18 cellular contexts compared by ENCODE assay signal in the genomic region with DNA sequence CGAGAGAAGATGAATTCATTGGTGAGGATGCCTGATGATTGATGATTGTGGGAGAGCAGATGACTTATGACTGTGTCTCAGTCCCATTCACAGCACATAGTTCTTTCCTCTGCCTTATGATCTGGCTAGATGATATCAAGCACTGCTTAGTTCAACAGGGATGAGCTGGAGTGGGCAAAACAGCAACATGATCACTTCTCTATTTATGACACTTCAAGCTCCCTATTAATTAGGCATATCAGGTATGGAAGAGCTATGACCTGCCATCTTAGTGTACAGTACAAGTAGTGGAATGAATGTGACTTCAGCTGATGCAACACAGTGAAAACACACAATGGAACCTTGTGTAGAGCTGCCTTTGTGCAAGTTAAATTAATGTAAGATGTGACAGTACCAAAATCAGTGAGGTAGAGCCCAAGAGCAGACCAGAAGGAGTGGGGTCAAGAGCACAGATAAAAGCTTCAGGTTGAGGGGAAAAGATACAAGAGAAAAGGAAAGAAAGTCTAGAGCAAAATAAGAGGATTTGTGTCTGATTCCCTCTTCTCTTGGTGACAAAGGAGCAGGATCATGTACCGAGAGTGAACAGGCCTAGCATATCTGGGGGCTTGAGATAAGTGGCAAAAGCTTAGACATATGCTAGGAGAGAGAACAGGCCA.
DNase-seq lines count a peak whose midpoint lies in the region; ATAC-seq, FAIRE-seq and TF ChIP-seq lines count a peak whose summit lies in the region.
"Had no signal": no experiment of that assay in that cellular context is flagged by ENCODE, and none has a peak within 500 bp of the region (broad histone marks: within the 10 kb centered on the region; RNA-seq: fewer than 3 reads in every experiment).

No MANE protein-coding gene starts in this region.

- H3K9me1 ChIP-seq in K562 (ENCODE audit: control insufficient read depth, insufficient read depth, low read length) = no peaks in the 10 kb centered on the region

- in situ Hi-C loops in HepG2 (cut with HindIII; ENCODE audit: extremely low pct_ligation_motif_present, low pct_unique_long_range_greater_than_20kb) = no loop called here
- in situ Hi-C loops in K562 (cut with MboI) = no loop called here

- H3K27me3 ChIP-seq in HepG2 (ENCODE audit: control insufficient read depth in 1 of 2, insufficient read depth in 2 of 2, low read length in 2 of 2) (no peaks in the 10 kb centered on the region), right lobe of liver (no peaks in the 10 kb centered on the region), K562 (ENCODE audit: control insufficient read depth in 2 of 2, insufficient read depth in 2 of 2, low read length in 2 of 2) (no peaks in the 10 kb centered on the region)
- H3K27me3 ChIP-seq: BE2C had no signal

- H3K36me3 Mint-ChIP-seq in activated CD8-positive, alpha-beta T cell treated with anti-CD3 and anti-CD28 coated beads for 36 hours (ENCODE audit: low read depth) = peaks cover 6% of the 10 kb centered on the region

- H3K4me1 ChIP-seq in HepG2 (ENCODE audit: insufficient read depth, low read length) (no peaks in the 10 kb centered on the region), right lobe of liver (no peaks in the 10 kb centered on the region), K562 (replicated peaks in 1 of 2; ENCODE audit: control insufficient read depth in 2 of 2, insufficient read depth in 2 of 2, low read length in 2 of 2) (peaks cover 0 to 23% of the 10 kb centered on the region in 2 experiments; a peak in 3 of 5 replicates)
- H3K4me1 ChIP-seq: BE2C had no signal

- H2AFZ ChIP-seq in HepG2 (ENCODE audit: low read length) = no peak overlapping the region
- no peak overlapping the region; the same call in 1 of the 2 replicates for H2AFZ ChIP-seq in K562 (ENCODE audit: low read depth, low read length)

- DNase-seq in HepG2 (ENCODE audit: low spot score) = no peak
- DNase-seq in right lobe of liver = no peak
- DNase-seq in OCI-M2 (lab: John Stamatoyannopoulos, UW; ENCODE audit: unreplicated experiment) = peak; percentile 49
- peak in 2 of 4 experiments; percentile 29 to 41 for DNase-seq in K562 (ENCODE audit: extremely low read depth in 1 of 4, low spot score in 3 of 4)
- DNase-seq in D721Med (ENCODE audit: insufficient read length, low spot score) = no peak
- no peak for DNase-seq in activated CD8-positive, alpha-beta T cell treated with anti-CD3 and anti-CD28 coated beads for 36 hours
- DNase-seq: BE2C; Calu3; CD4-positive, alpha-beta T cell; DMS79 treated with DMSO at 0.1 percent for 48 hours; MM.1S; NCI-H1092 treated with DMSO at 0.1 percent for 48 hours; NCI-H2081 treated with DMSO at 0.1 percent for 48 hours; NCI-H2227 treated with DMSO at 0.1 percent for 48 hours; NCI-H524 treated with DMSO at 0.1 percent for 48 hours; Right ventricle myocardium superior had no signal

- BruUV-seq in HepG2 (replicated peaks; lab: Mats Ljungman, UMichigan) (no TSS peak), K562 (replicated peaks; lab: Mats Ljungman, UMichigan) (no TSS peak)

- no peaks in the 10 kb centered on the region for H3K4me1 Mint-ChIP-seq in activated CD8-positive, alpha-beta T cell treated with anti-CD3 and anti-CD28 coated beads for 36 hours (ENCODE audit: low read depth)

- no peaks in the 10 kb centered on the region for H4K20me1 ChIP-seq in HepG2 (ENCODE audit: insufficient read depth, low read length)
- H4K20me1 ChIP-seq in K562 (replicated peaks; ENCODE audit: control insufficient read depth, insufficient read depth, low read length) = no peaks in the 10 kb centered on the region

- H3K9ac ChIP-seq in HepG2 (ENCODE audit: insufficient read depth, low read depth, low read length) = no peak overlapping the region
- peak overlapping the region in 1 of 2 experiments; percentile 31; a peak in 1 of 4 replicates for H3K9ac ChIP-seq in K562 (ENCODE audit: insufficient read depth in 1 of 2, low read depth in 2 of 2, low read length in 2 of 2)

- no peaks in the 10 kb centered on the region for H3K79me2 ChIP-seq in HepG2 (ENCODE audit: insufficient read depth, low read length)
- H3K79me2 ChIP-seq in K562 (ENCODE audit: control insufficient read depth, insufficient read depth, low read length) = no peaks in the 10 kb centered on the region

- no peak for ATAC-seq in HepG2
- ATAC-seq in right lobe of liver = no peak
- ATAC-seq in K562 = peak; percentile 87
- no peak for ATAC-seq in HG02798 (IDR thresholded peaks at IDR 0.05; ENCODE audit: poor library complexity, unreplicated experiment)
- no peak for ATAC-seq in activated CD8-positive, alpha-beta T cell treated with anti-CD3 and anti-CD28 coated beads for 36 hours

- no peak overlapping the region for H3K27ac Mint-ChIP-seq in activated CD8-positive, alpha-beta T cell treated with anti-CD3 and anti-CD28 coated beads for 36 hours
- H3K27ac Mint-ChIP-seq: CD4-positive, alpha-beta T cell had no signal

- no peak overlapping the region for H3K4me3 ChIP-seq in HepG2 (replicated peaks in 1 of 3; ENCODE audit: insufficient read depth in 1 of 3, low read depth in 2 of 3, low read length in 3 of 3)
- no peak overlapping the region for H3K4me3 ChIP-seq in right lobe of liver
- H3K4me3 ChIP-seq in K562 = no peak overlapping the region

- WGBS in HepG2 (ENCODE audit: low lambda C conversion rate) = 92% methylated on average over 2 of the region's 2 CpGs
- WGBS in right lobe of liver (ENCODE audit: insufficient coverage, low coverage, low lambda C conversion rate, missing lambda C conversion rate) = 100% methylated on average over 2 of the region's 2 CpGs
- WGBS in K562 (ENCODE audit: insufficient coverage, low coverage, missing lambda C conversion rate) = 27% methylated on average over 2 of the region's 2 CpGs

- no peaks in the 10 kb centered on the region for H3K27me3 Mint-ChIP-seq in activated CD8-positive, alpha-beta T cell treated with anti-CD3 and anti-CD28 coated beads for 36 hours
- H3K27me3 Mint-ChIP-seq: CD4-positive, alpha-beta T cell had no signal

- intact Hi-C loops in HepG2 (cut with micrococcal nuclease; ENCODE audit: unreplicated experiment) (no loop called here), right lobe of liver (cut with DNase I) (no loop called here), K562 (cut with micrococcal nuclease) (loop anchor here (5.0 kb wide), 1 partner anchor 73 kb away; no protein-coding TSS in a partner anchor)
- intact Hi-C loops in activated CD8-positive, alpha-beta T cell treated with anti-CD3 and anti-CD28 coated beads for 36 hours (cut with micrococcal nuclease) = no loop called here

- TF ChIP-seq RAD21 in HepG2 (CRISPR knock-in tag; IDR thresholded peaks at IDR 0.05) (no peak), K562 (CRISPR knock-in tag; conservative IDR thresholded peaks at IDR 0.05 in 1 of 2, IDR thresholded peaks at IDR 0.05 in 1 of 2) (0 out of 4 replicates have a peak, but pooled peaks of 1 of the 2 experiments have one; percentile 6)

- no peak for TF ChIP-seq EP300 in HepG2 (IDR thresholded peaks at IDR 0.05; ENCODE audit: low read depth in 2 of 2, low read length in 2 of 2)
- no peak for TF ChIP-seq EP300 in HepG2 (CRISPR knock-in tag; IDR thresholded peaks at IDR 0.05; ENCODE audit: borderline replicate concordance)
- TF ChIP-seq EP300 in K562 (IDR thresholded peaks at IDR 0.05; ENCODE audit: low read length) = peak; percentile 45; the same call in 1 of the 2 replicates

- H3K9me3 Mint-ChIP-seq in activated CD8-positive, alpha-beta T cell treated with anti-CD3 and anti-CD28 coated beads for 36 hours = no peaks in the 10 kb centered on the region
- H3K9me3 Mint-ChIP-seq: CD4-positive, alpha-beta T cell had no signal

- POLR2A ChIA-PET in HepG2 (lab: Yijun Ruan, JAX) (no interaction called here), K562 (lab: Yijun Ruan, JAX) (interaction anchor here (0.6 to 1.6 kb wide), 9 partner anchors 8 to 67 kb away, joined by 3 to 7 read pairs (median 4); no protein-coding TSS in a partner anchor)
- POLR2A ChIA-PET in activated CD8-positive, alpha-beta T cell treated with anti-CD3 and anti-CD28 coated beads for 36 hours (lab: Charles Lee) = no interaction called here

- no peak for FAIRE-seq in HepG2 (lab: Jason Lieb, UNC)
- no peak for FAIRE-seq in K562 (lab: Jason Lieb, UNC)
- no peak for FAIRE-seq in D721Med (lab: Jason Lieb, UNC)
- FAIRE-seq: RCC 7860 had no signal

- H3K27ac ChIP-seq in HepG2 (ENCODE audit: extremely low read length, insufficient read depth, low read length) (no peak overlapping the region), right lobe of liver (no peak overlapping the region), K562 (ENCODE audit: extremely low read depth, low read depth, low read length) (peak overlapping the region; percentile 60; the same call in 2 of the 3 replicates)

- TF ChIP-seq POLR2A in HepG2 (IDR thresholded peaks at IDR 0.05; ENCODE audit: insufficient read depth in 1 of 2, low read depth in 2 of 2, low read length in 2 of 2) (no peak), right lobe of liver (IDR thresholded peaks at IDR 0.05) (no peak), K562 (conservative IDR thresholded peaks at IDR 0.05) (peak; percentile 39; the same call in 1 of the 2 replicates)

- H3K4me2 ChIP-seq in HepG2 (ENCODE audit: low read depth, low read length) (no peak overlapping the region), K562 (ENCODE audit: insufficient read depth, low read length) (peak overlapping the region; percentile 40)

- H3K4me3 Mint-ChIP-seq in activated CD8-positive, alpha-beta T cell treated with anti-CD3 and anti-CD28 coated beads for 36 hours = no peak overlapping the region
- H3K4me3 Mint-ChIP-seq: CD4-positive, alpha-beta T cell had no signal

- TF ChIP-seq CTCF in HepG2 (CRISPR knock-in tag; IDR thresholded peaks at IDR 0.05) (no peak), right lobe of liver (IDR thresholded peaks at IDR 0.05) (no peak), K562 (IDR thresholded peaks at IDR 0.05 in 2 of 3, conservative IDR thresholded peaks at IDR 0.05 in 1 of 3; ENCODE audit: insufficient read depth in 2 of 3, low read depth in 1 of 3, low read length in 3 of 3) (no peak), D721Med (IDR thresholded peaks at IDR 0.05; ENCODE audit: insufficient read depth, missing control alignments) (no peak)
- TF ChIP-seq CTCF in activated CD8-positive, alpha-beta T cell treated with anti-CD3 and anti-CD28 coated beads for 36 hours (IDR thresholded peaks at IDR 0.05) = no peak

- H3K36me3 ChIP-seq in HepG2 (replicated peaks in 1 of 2; ENCODE audit: control insufficient read depth in 1 of 2, insufficient read depth in 2 of 2, low read length in 2 of 2) = peaks cover 0 to 3% of the 10 kb centered on the region in 2 experiments; a peak in 2 of 5 replicates
- peaks cover 0 to 14% (median 5%) of the 10 kb centered on the region in 4 donors for H3K36me3 ChIP-seq in right lobe of liver
- peaks cover 27% of the 10 kb centered on the region; the same call in 2 of the 3 replicates for H3K36me3 ChIP-seq in K562 (ENCODE audit: control insufficient read depth, insufficient read depth, low read length)
- H3K36me3 ChIP-seq: BE2C had no signal

- CTCF ChIA-PET in HepG2 (lab: Yijun Ruan, JAX; ENCODE audit: low intra/inter-chr PET ratio, low total read pairs) (no interaction called here), K562 (lab: Yijun Ruan, JAX; ENCODE audit: low intra/inter-chr PET ratio) (no interaction called here)
- CTCF ChIA-PET in activated CD8-positive, alpha-beta T cell treated with anti-CD3 and anti-CD28 coated beads for 36 hours (lab: Charles Lee) = no interaction called here

- no peaks in the 10 kb centered on the region for H3K9me3 ChIP-seq in HepG2 (ENCODE audit: low read length)
- H3K9me3 ChIP-seq in right lobe of liver = no peaks in the 10 kb centered on the region
- H3K9me3 ChIP-seq in K562 (replicated peaks; ENCODE audit: control insufficient read depth, insufficient read depth, low read depth, low read length) = no peaks in the 10 kb centered on the region
- H3K9me3 ChIP-seq: BE2C had no signal
